Comparison of ENCODE assay signal across 16 cellular contexts in the genomic region with DNA sequence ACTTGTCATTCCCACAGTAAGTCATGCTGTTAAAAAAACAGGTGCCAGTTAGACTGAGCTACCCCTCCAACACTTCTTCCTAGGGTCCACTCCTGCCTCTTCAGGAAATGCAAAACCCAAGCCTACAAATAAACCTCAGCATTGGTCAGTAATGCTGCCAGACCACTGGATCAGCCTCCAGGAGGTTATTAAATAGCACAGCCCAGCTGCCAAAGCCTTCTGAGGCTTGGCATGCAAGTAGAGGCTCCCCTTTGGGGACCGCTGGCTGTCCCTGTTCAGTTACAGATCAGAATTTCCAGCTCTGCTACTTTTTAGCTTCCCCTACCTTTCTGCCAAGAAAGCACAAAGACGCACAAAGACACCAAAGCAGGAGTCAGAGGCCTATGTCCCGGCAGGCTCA. TPM values are rescaled to one million over a fixed set of nuclear protein-coding genes. Genes with fewer than 3 reads are reported as not detected.
DNase-seq lines count a peak whose midpoint lies in the region; ATAC-seq and TF ChIP-seq lines count a peak whose summit lies in the region.
"Had no signal": no experiment of that assay in that cellular context is flagged by ENCODE, and none has a peak within 500 bp of the region (broad histone marks: within the 10 kb centered on the region; RNA-seq: fewer than 3 reads in every experiment).

No MANE protein-coding gene starts in this region.

- intact Hi-C loops in transverse colon (cut with DNase I; ENCODE audit: low total_unique reads) = no loop called here

- TF ChIP-seq CTCF in AG10803 (conservative IDR thresholded peaks at IDR 0.05; ENCODE audit: low read length) (no peak), astrocyte of the cerebellum (IDR thresholded peaks at IDR 0.05; ENCODE audit: low read depth, low read length, missing control alignments) (no peak), thoracic aorta (IDR thresholded peaks at IDR 0.05) (no peak), transverse colon (IDR thresholded peaks at IDR 0.05) (no peak)

- H3K9ac ChIP-seq in trophoblast cell (ENCODE audit: low read length) = no peak overlapping the region
- H3K9ac ChIP-seq: GM23248 had no signal

- H3K4me3 ChIP-seq in AG10803 (ENCODE audit: low read length) = no peak overlapping the region
- H3K4me3 ChIP-seq in astrocyte of the cerebellum (ENCODE audit: low read depth, low read length) = no peak overlapping the region
- no peak overlapping the region for H3K4me3 ChIP-seq in trophoblast cell (ENCODE audit: low read depth, low read length)
- no peak overlapping the region for H3K4me3 ChIP-seq in thoracic aorta
- H3K4me3 ChIP-seq in transverse colon = no peak overlapping the region
- H3K4me3 ChIP-seq: GM23248, K562 had no signal

- no peak overlapping the region for H2AFZ ChIP-seq in trophoblast cell (ENCODE audit: insufficient read depth, low read length, poor library complexity)
- H2AFZ ChIP-seq: GM23248 had no signal

- no peak overlapping the region for H3K4me2 ChIP-seq in trophoblast cell (ENCODE audit: low read length)

- H3K4ac ChIP-seq in trophoblast cell (ENCODE audit: low read depth, low read length) = no peak overlapping the region

- WGBS in trophoblast cell (ENCODE audit: extremely low coverage, insufficient coverage, insufficient read length) = no CpG with 5 or more reads among the region's 3 CpGs
- WGBS in transverse colon (ENCODE audit: low coverage in 1 of 2), 2 donors = 86% methylated on average over 3 of the region's 3 CpGs; no CpG with 5 or more reads in 1 of the 2 donors

- H3K18ac ChIP-seq in trophoblast cell (ENCODE audit: low read length) = no peak overlapping the region

- no peak overlapping the region for H3K23ac ChIP-seq in trophoblast cell (ENCODE audit: low read length)

- H3K27me3 ChIP-seq in trophoblast cell (ENCODE audit: insufficient read depth, low read length) (no peaks in the 10 kb centered on the region), thoracic aorta (replicated peaks; ENCODE audit: insufficient read depth) (no peaks in the 10 kb centered on the region), transverse colon (no peaks in the 10 kb centered on the region)

- no peaks in the 10 kb centered on the region for H3K9me3 ChIP-seq in trophoblast cell (ENCODE audit: insufficient read depth, low read depth, low read length)
- H3K9me3 ChIP-seq in thoracic aorta = no peaks in the 10 kb centered on the region
- H3K9me3 ChIP-seq in transverse colon = no peaks in the 10 kb centered on the region

- H4K91ac ChIP-seq in trophoblast cell (ENCODE audit: low read depth, low read length) = no peak overlapping the region

- DNase-seq in AG10803 (ENCODE audit: low read depth) (peak; percentile 22), astrocyte of the cerebellum (ENCODE audit: low read depth) (peak; percentile 59), trophoblast cell (no peak), thoracic aorta (ENCODE audit: low spot score) (no peak), transverse colon (no peak), RPMI8226 (no peak), kidney glomerular epithelial cell (lab: John Stamatoyannopoulos, UW) (no peak)
- DNase-seq: CD4-positive, alpha-beta memory T cell; COR-L47; DMS53; GM23248; H7; NCI-H526 treated with DMSO at 0.1 percent for 48 hours; SHP77 treated with DMSO at 0.1 percent for 48 hours had no signal

- no peak overlapping the region for H4K8ac ChIP-seq in trophoblast cell (ENCODE audit: low read depth, low read length)

- no peak overlapping the region for H3K14ac ChIP-seq in trophoblast cell (ENCODE audit: low read length)

- peak overlapping the region; percentile 25 for H2BK5ac ChIP-seq in trophoblast cell (ENCODE audit: low read depth, low read length, poor library complexity)

- no peak for TF ChIP-seq POLR2A in transverse colon (IDR thresholded peaks at IDR 0.05)

- no peak overlapping the region for H2BK12ac ChIP-seq in trophoblast cell (ENCODE audit: low read length)

- in situ Hi-C loops in astrocyte of the cerebellum (cut with HindIII; ENCODE audit: low sequenced_read_pairs) (no loop called here), transverse colon (cut with MboI; ENCODE audit: low pct_ligation_motif_present in 1 of 4, low pct_unique_long_range_greater_than_20kb in 1 of 4, low sequenced_read_pairs in 3 of 4) (no loop called here)

- no peak overlapping the region for H2AK5ac ChIP-seq in trophoblast cell (ENCODE audit: low read length)

- no peak for TF ChIP-seq EP300 in transverse colon (IDR thresholded peaks at IDR 0.05; ENCODE audit: low read depth)

- peak overlapping the region; percentile 26 for H2BK120ac ChIP-seq in trophoblast cell (ENCODE audit: insufficient read depth, low read length, poor library complexity)

- ATAC-seq in thoracic aorta (ENCODE audit: insufficient number of reproducible peaks, low FRiP score, low read depth) = no peak
- ATAC-seq: K562 had no signal

- no peak overlapping the region for H4K12ac ChIP-seq in trophoblast cell (ENCODE audit: low read depth, low read length)

- H3K27ac ChIP-seq in trophoblast cell (ENCODE audit: low read depth, low read length) = no peak overlapping the region
- H3K27ac ChIP-seq in thoracic aorta = peak overlapping the region; percentile 37 to 45
- no peak overlapping the region for H3K27ac ChIP-seq in transverse colon
- H3K27ac ChIP-seq: GM23248, RWPE1 had no signal

- H3K79me1 ChIP-seq in trophoblast cell (ENCODE audit: low read length) = peaks cover 5% of the 10 kb centered on the region

- H3K4me1 ChIP-seq in trophoblast cell (ENCODE audit: control insufficient read depth in 1 of 2, insufficient read depth in 2 of 2, low read length in 2 of 2) = peaks cover 5 to 10% of the 10 kb centered on the region in 2 experiments
- H3K4me1 ChIP-seq in thoracic aorta (ENCODE audit: control insufficient read depth in 1 of 2, low read depth in 2 of 2) = peaks cover 10 to 58% of the 10 kb centered on the region in 2 donors
- H3K4me1 ChIP-seq in transverse colon = peaks cover 0 to 14% (median under 1%) of the 10 kb centered on the region in 4 donors

- no peaks in the 10 kb centered on the region for H3K36me3 ChIP-seq in trophoblast cell (ENCODE audit: control insufficient read depth in 1 of 2, insufficient read depth in 2 of 2, low read length in 2 of 2)
- no peaks in the 10 kb centered on the region for H3K36me3 ChIP-seq in thoracic aorta
- H3K36me3 ChIP-seq in transverse colon = no peaks in the 10 kb centered on the region

- no peaks in the 10 kb centered on the region for H3K79me2 ChIP-seq in trophoblast cell (ENCODE audit: control insufficient read depth, insufficient read depth, low read length, poor library complexity)

RNA-seq across cellular contexts. Expression of gene ABTB2, which starts 33.3 kb away (rescaled TPM):
- 55.8 and 60.9 TPM in 2 replicates for polyA plus RNA-seq in trophoblast cell (2013)
- total RNA-seq in thoracic aorta (10 to 100 TPM; 12.3 to 31.0 TPM), transverse colon (10 to 100 TPM in 3 of 4 donors, under 1 TPM in 1; 0.60 to 41.9 (median 20.7) TPM)
- polyA plus RNA-seq: CD4-positive, alpha-beta memory T cell had no signal

Comparison
In these comparisons a context has a peak if more than half of its experiments do, and no peak if none do; other contexts are left out.
1. DNase-seq: peak in AG10803 (single experiment) and astrocyte of the cerebellum (single experiment); none in trophoblast cell (0 of 2), thoracic aorta (single experiment), transverse colon (single experiment), RPMI8226 (single experiment) and kidney glomerular epithelial cell (single experiment).
2. H3K27ac ChIP-seq: peak in thoracic aorta (2 of 2); none in trophoblast cell (single experiment) and transverse colon (0 of 4).